ENCODE assay signal across 8 cellular contexts in genomic region chr20:57390604-57391438, GRCh38. TPM values are rescaled to one million over a fixed set of nuclear protein-coding genes. Genes with fewer than 3 reads are reported as not detected.
DNase-seq lines count a peak whose midpoint lies in the region; ATAC-seq, FAIRE-seq and TF ChIP-seq lines count a peak whose summit lies in the region.

Gene RBM38 (plus strand): TSS chr20:57391396. CDS start chr20:57391582, 186 bp downstream.

- no peak for FAIRE-seq in H1 (lab: Jason Lieb, UNC)

- H3K79me1 ChIP-seq in H1 (ENCODE audit: low read depth, low read length) (peaks cover 19% of the 10 kb centered on the region), mesendoderm (ENCODE audit: low read length) (peaks cover 14% of the 10 kb centered on the region)

- H3K4me3 ChIP-seq in H1 (ENCODE audit: extremely low read depth in 1 of 4, insufficient read depth in 2 of 4, low read depth in 3 of 4, low read length in 4 of 4) (peak within 1 kb of the TSS; percentile 60 to 94 (median 72)), mesendoderm (ENCODE audit: low read length) (peak within 1 kb of the TSS; percentile 79)

- peak within 1 kb of the TSS; percentile 64 for H2BK120ac ChIP-seq in H1 (replicated peaks; ENCODE audit: low read depth, low read length)
- H2BK120ac ChIP-seq in mesendoderm (ENCODE audit: low read depth, low read length): no peak within 1 kb of the TSS

- H3K18ac ChIP-seq in H1 (ENCODE audit: extremely low read depth, low read length) (peak within 1 kb of the TSS; percentile 93), mesendoderm (ENCODE audit: low read length) (peak within 1 kb of the TSS; percentile 78)

- H4K5ac ChIP-seq in H1 (ENCODE audit: insufficient read length, low read depth, low read length) (peak within 1 kb of the TSS; percentile 71), mesendoderm (ENCODE audit: low read length) (peak within 1 kb of the TSS; percentile 71)

- WGBS in H1 (ENCODE audit: extremely low coverage in 1 of 2, insufficient coverage in 1 of 2, insufficient read length in 1 of 2, insufficient replicate concordance in 2 of 2, low coverage in 1 of 2, low lambda C conversion rate in 2 of 2, missing lambda C conversion rate in 1 of 2), 2 experiments: 9% methylated on average over 31 of the region's 78 CpGs; no CpG with 5 or more reads in 1 of the 2 experiments
- no CpG with 5 or more reads among the region's 78 CpGs for WGBS in mesendoderm (ENCODE audit: extremely low coverage, insufficient coverage, low lambda C conversion rate)

- H3K79me2 ChIP-seq in H1 (ENCODE audit: control insufficient read depth in 1 of 2, insufficient read depth in 2 of 2, low read length in 2 of 2) (peaks cover 0 to 38% of the 10 kb centered on the region in 2 experiments; a peak in 3 of 4 replicates), mesendoderm (ENCODE audit: control insufficient read depth, insufficient read depth, low read length) (peaks cover 25% of the 10 kb centered on the region)

- H3K27ac ChIP-seq in H1 (ENCODE audit: low read depth, low read length) (peak within 1 kb of the TSS; percentile 31; the same call in 1 of the 2 replicates), mesendoderm (ENCODE audit: low read depth, low read length) (no peak within 1 kb of the TSS)

- H2BK15ac ChIP-seq in H1 (ENCODE audit: low read length) (peak within 1 kb of the TSS; percentile 95; the same call in 1 of the 2 replicates), mesendoderm (replicated peaks; ENCODE audit: low read depth) (no peak within 1 kb of the TSS)

- POLR2A ChIA-PET in H1 (lab: Charles Lee; ENCODE audit: partially characterized antibody): interaction anchor here (0.7 to 3.0 kb wide), 13 partner anchors 14 to 320 kb away, joined by 3 to 13 read pairs (median 3); partner anchors contain the start of gene RAE1

- H3K9ac ChIP-seq in H1 (replicated peaks in 1 of 4; ENCODE audit: extremely low read depth in 1 of 4, low read depth in 3 of 4, low read length in 3 of 4) (peak within 1 kb of the TSS; percentile 39 to 79 (median 64)), mesendoderm (ENCODE audit: low read length) (peak within 1 kb of the TSS; percentile 87)

- H4K8ac ChIP-seq in H1 (ENCODE audit: extremely low read depth, insufficient read depth, low read length): peak within 1 kb of the TSS; percentile 66
- no peak within 1 kb of the TSS for H4K8ac ChIP-seq in mesendoderm (ENCODE audit: low read depth, low read length)

- peak within 1 kb of the TSS; percentile 56 for H2AFZ ChIP-seq in H1 (ENCODE audit: low read length)

- H2BK5ac ChIP-seq in H1 (ENCODE audit: low read depth, low read length) (peak within 1 kb of the TSS; percentile 41; the same call in 1 of the 2 replicates), mesendoderm (ENCODE audit: low read length) (no peak within 1 kb of the TSS)

- peak within 1 kb of the TSS; percentile 89 for H3K4ac ChIP-seq in H1 (replicated peaks; ENCODE audit: insufficient read length, low read depth, low read length)
- peak within 1 kb of the TSS; percentile 63 for H3K4ac ChIP-seq in mesendoderm (ENCODE audit: low read depth, low read length)

- peak within 1 kb of the TSS; percentile 62; the same call in 1 of the 2 replicates for H2BK12ac ChIP-seq in H1 (ENCODE audit: low read depth, low read length)

- in situ Hi-C loops in GM13976 (cut with MboI; ENCODE audit: low sequenced_read_pairs, unreplicated experiment): loop anchor here (10.0 to 25.0 kb wide), 2 partner anchors 84 to 796 kb away; no protein-coding TSS in a partner anchor

- H3K9me3 ChIP-seq in H1 (ENCODE audit: insufficient read depth in 2 of 2, low read depth in 1 of 2, low read length in 1 of 2): no peaks in the 10 kb centered on the region

- H3K23me2 ChIP-seq in H1 (ENCODE audit: low read depth, low read length): peaks cover 5% of the 10 kb centered on the region; the same call in 1 of the 2 replicates

- no peak for TF ChIP-seq RAD21 in H1 (IDR thresholded peaks at IDR 0.05 in 1 of 2, conservative IDR thresholded peaks at IDR 0.05 in 1 of 2; ENCODE audit: low read depth in 2 of 2, low read length in 2 of 2)

- H3K36me3 ChIP-seq in H1 (ENCODE audit: control insufficient read depth in 2 of 4, insufficient read depth in 4 of 4, low read length in 3 of 4) (peaks cover 0 to 19% (median 9%) of the 10 kb centered on the region in 4 experiments; a peak in 4 of 8 replicates), mesendoderm (ENCODE audit: control insufficient read depth, insufficient read depth, low read length) (peaks cover 1% of the 10 kb centered on the region)

- TF ChIP-seq POLR2A in H1 (IDR thresholded peaks at IDR 0.05; ENCODE audit: control extremely low read depth in 1 of 2, low read depth in 2 of 2, low read length in 2 of 2): peak in 1 of 2 experiments; percentile 22; a peak in 2 of 3 replicates

- DNase-seq in 8988T (peak; percentile 95), GM13976 (ENCODE audit: low spot score) (peak; percentile 97), NCI-H510A treated with DMSO at 0.1 percent for 48 hours (lab: John Stamatoyannopoulos, UW) (peak; percentile 30), H1 (ENCODE audit: low read depth in 1 of 2, low spot score in 2 of 2) (peak in 1 of 2 experiments; percentile 86), mesendoderm (peak; percentile 87)
- DNase-seq in activated CD8-positive, alpha-beta memory T cell treated with anti-CD3 and anti-CD28 coated beads for 24 hours: peak; percentile 91
- peak; percentile 42 for DNase-seq in stimulated activated CD8-positive, alpha-beta memory T cell treated with anti-CD3 and anti-CD28 coated beads, Interleukin-15, amount 100 ng/mL, for 1 hour (ENCODE audit: low read depth)

- H3K14ac ChIP-seq in H1 (ENCODE audit: insufficient read length): no peak within 1 kb of the TSS

- peak within 1 kb of the TSS; percentile 34 for H3K56ac ChIP-seq in H1 (replicated peaks; ENCODE audit: insufficient read length, low read depth, low read length)
- peak within 1 kb of the TSS; percentile 90 for H3K56ac ChIP-seq in mesendoderm (ENCODE audit: low read length)

- H4K91ac ChIP-seq in H1 (replicated peaks; ENCODE audit: insufficient read length, low read length): peak within 1 kb of the TSS; percentile 98

- ATAC-seq in HG03025 (IDR thresholded peaks at IDR 0.05; ENCODE audit: low FRiP score, unreplicated experiment): peak; percentile 51

- CTCF ChIA-PET in H1 (lab: Charles Lee; ENCODE audit: partially characterized antibody): interaction anchor here (0.8 to 2.4 kb wide), 9 partner anchors 9 to 107 kb away, joined by 3 to 12 read pairs (median 3); no protein-coding TSS in a partner anchor

- H3K4me2 ChIP-seq in H1 (ENCODE audit: insufficient read depth in 1 of 2, low read depth in 2 of 2, low read length in 2 of 2) (peak within 1 kb of the TSS; percentile 58 to 76), mesendoderm (ENCODE audit: low read length) (peak within 1 kb of the TSS; percentile 74)

- H3K23ac ChIP-seq in H1 (ENCODE audit: insufficient read length): no peak within 1 kb of the TSS
- H3K23ac ChIP-seq in mesendoderm (ENCODE audit: low read length): peak within 1 kb of the TSS; percentile 94

- peaks cover 16% of the 10 kb centered on the region in 2 experiments for H4K20me1 ChIP-seq in H1 (replicated peaks in 1 of 2; ENCODE audit: control insufficient read depth in 1 of 2, insufficient read depth in 2 of 2, low read length in 2 of 2)

- no peak within 1 kb of the TSS for H2AK5ac ChIP-seq in H1 (ENCODE audit: low read depth, low read length)
- no peak within 1 kb of the TSS for H2AK5ac ChIP-seq in mesendoderm (ENCODE audit: low read length)

- TF ChIP-seq EP300 in H1 (IDR thresholded peaks at IDR 0.05; ENCODE audit: borderline replicate concordance in 1 of 2, low read depth in 2 of 2, low read length in 2 of 2): no peak

- no peak for TF ChIP-seq CTCF in GM13976 (IDR thresholded peaks at IDR 0.05; ENCODE audit: borderline replicate concordance, control extremely low read depth, extremely low read depth, insufficient read depth, missing control alignments)
- no peak for TF ChIP-seq CTCF in H1 (IDR thresholded peaks at IDR 0.05; ENCODE audit: control extremely low read depth in 1 of 3, insufficient read depth in 1 of 3, low read depth in 1 of 3, low read length in 3 of 3)

- H3K27me3 ChIP-seq in H1 (replicated peaks in 1 of 4; ENCODE audit: control insufficient read depth in 3 of 4, extremely low read depth in 1 of 4, insufficient read depth in 3 of 4, low read length in 3 of 4): peaks cover 0 to 10% (median 4%) of the 10 kb centered on the region in 4 experiments; a peak in 4 of 7 replicates
- no peaks in the 10 kb centered on the region for H3K27me3 ChIP-seq in mesendoderm (ENCODE audit: insufficient read depth, low read length, poor library complexity)

- no peak within 1 kb of the TSS for H2BK20ac ChIP-seq in H1 (ENCODE audit: low read length)

- H3K4me1 ChIP-seq in H1 (replicated peaks in 1 of 4; ENCODE audit: control insufficient read depth in 3 of 4, insufficient read depth in 4 of 4, low read length in 3 of 4) (peaks cover 5 to 25% (median 18%) of the 10 kb centered on the region in 4 experiments), mesendoderm (ENCODE audit: control insufficient read depth, low read depth, low read length) (peaks cover 3% of the 10 kb centered on the region)

TF ChIP-seq in H1, 55 proteins besides CTCF, POLR2A, EP300 and RAD21 (continues in another document):
- 0 out of 2 replicates have a peak, but pooled peaks have one; percentile 16 for TF ChIP-seq CREB1 (IDR thresholded peaks at IDR 0.05)
- TF ChIP-seq ZNF274 (IDR thresholded peaks at IDR 0.05; ENCODE audit: borderline replicate concordance, extremely low read depth, low read length): no peak
- TF ChIP-seq TBP (IDR thresholded peaks at IDR 0.05; ENCODE audit: low read depth, low read length): peak; percentile 4; the same call in 1 of the 2 replicates
- peak; percentile 51; the same call in 1 of the 2 replicates for TF ChIP-seq E2F6 (IDR thresholded peaks at IDR 0.05)

RNA-seq across cellular contexts. Expression of gene RBM38, which starts in this region (rescaled TPM):
- 57.7 and 60.1 TPM in 2 replicates for total RNA-seq in H1 (2021; fragmentation: NEBNext Ultra II Directional; extraction: Animal tissue kit (Norgen Biotek cat#: 25700))
- 109 and 131 TPM in 2 replicates for polyA plus RNA-seq in H1 (2011; rRNA removed)
- 71.9 TPM for polyA plus RNA-seq in H1 (2011; cell fraction: cytosol; rRNA removed)
- 75.2 TPM for polyA plus RNA-seq in H1 (2011; cell fraction: nucleus; rRNA removed)
- 32.3 to 58.0 TPM (median 56.1 TPM) in 4 replicates for polyA plus RNA-seq in H1 (2012, experiment 1 of 2)
- 61.6 TPM for polyA plus RNA-seq in H1 (2012, experiment 2 of 2)
- polyA plus RNA-seq in H1 (2013, experiment 1 of 2): 53.7 TPM
- 52.7 TPM for polyA plus RNA-seq in H1 (2013, experiment 2 of 2)
- polyA minus RNA-seq in H1 (2011; rRNA and poly(A)+ RNA removed): 16.3 and 19.0 TPM in 2 replicates
- 49.0 TPM for polyA minus RNA-seq in H1 (2011; cell fraction: cytosol; rRNA and poly(A)+ RNA removed)
- polyA minus RNA-seq in H1 (2011; cell fraction: nucleus; rRNA and poly(A)+ RNA removed): 23.7 TPM
- polyA plus RNA-seq in mesendoderm (2013, experiment 1 of 2): 60.0 TPM
- polyA plus RNA-seq in mesendoderm (2013, experiment 2 of 2): 60.7 TPM
